In the genomic region with DNA sequence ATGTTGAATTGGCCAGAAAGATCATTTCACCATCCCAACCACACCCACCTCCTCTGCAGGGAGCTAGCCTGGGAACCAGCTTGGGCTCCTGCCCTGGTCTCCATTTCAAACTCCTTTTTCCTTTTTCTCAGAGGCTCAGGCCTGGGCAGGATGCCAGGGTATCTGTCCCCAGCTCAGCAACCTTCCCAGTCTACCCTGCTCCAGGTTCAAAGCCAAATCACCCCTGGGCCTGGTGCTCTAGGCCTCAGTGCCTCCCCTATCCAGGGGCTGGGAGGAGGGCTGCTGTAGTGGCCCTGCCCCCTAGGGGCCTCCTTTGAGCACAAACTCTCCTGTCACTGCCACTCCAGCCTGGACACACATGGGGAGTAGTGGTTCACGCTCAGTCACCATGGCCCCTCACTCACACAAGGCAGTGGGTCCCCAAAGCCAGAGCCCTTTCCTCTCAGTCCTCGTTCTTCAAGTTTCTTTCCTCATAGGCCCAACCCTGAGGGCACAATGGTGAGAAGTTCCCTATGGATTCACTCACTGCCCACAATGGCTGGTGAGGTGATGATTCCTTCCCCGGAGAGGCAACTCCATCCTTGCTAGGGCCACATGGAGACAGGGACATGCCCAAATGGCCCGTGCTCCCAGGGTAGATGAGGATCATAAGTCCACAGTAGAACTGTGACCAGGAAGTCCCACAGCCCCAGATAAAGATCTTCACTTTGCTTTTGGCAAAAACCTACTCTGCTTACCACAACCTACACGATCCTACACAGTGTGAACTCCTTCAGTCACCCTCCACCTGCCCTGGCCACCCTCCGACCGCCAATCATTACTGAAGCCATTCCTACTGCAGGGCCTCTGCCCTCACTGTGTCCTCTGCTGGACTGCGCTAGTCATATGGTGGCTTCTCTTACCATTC, we compare ENCODE assay signal across 8 cellular contexts. TPM values are rescaled to one million over a fixed set of nuclear protein-coding genes. Genes with fewer than 3 reads are reported as not detected.
DNase-seq lines count a peak whose midpoint lies in the region; ATAC-seq and TF ChIP-seq lines count a peak whose summit lies in the region.

No MANE protein-coding gene starts in this region.

- no peak overlapping the region for H3K4me2 ChIP-seq in Karpas-422 (ENCODE audit: low read depth, low read length, poor library complexity, severe bottlenecking)

- intact Hi-C loops in CD4-positive, alpha-beta memory T cell (cut with micrococcal nuclease) = loop anchor here (5.0 kb wide), 3 partner anchors 46 to 416 kb away; a partner anchor contains a TSS

- H3K9me3 Mint-ChIP-seq in CD4-positive, alpha-beta memory T cell = no peaks in the 10 kb centered on the region
- no peaks in the 10 kb centered on the region for H3K9me3 Mint-ChIP-seq in naive thymus-derived CD8-positive, alpha-beta T cell

- H3K4me1 ChIP-seq in CD4-positive, alpha-beta memory T cell (ENCODE audit: insufficient read depth, low read length) = peaks cover 41% of the 10 kb centered on the region
- peaks cover 35% of the 10 kb centered on the region for H3K4me1 ChIP-seq in Karpas-422 (ENCODE audit: low read length)

- H3K27ac ChIP-seq in CD4-positive, alpha-beta memory T cell (ENCODE audit: low read depth, low read length) = no peak overlapping the region
- no peak overlapping the region for H3K27ac ChIP-seq in Karpas-422 (ENCODE audit: low read length)

- H3K4me3 Mint-ChIP-seq in CD4-positive, alpha-beta memory T cell = peak overlapping the region in 5 of 8 donors; percentile 6 to 85 (median 50)
- peak overlapping the region; percentile 16 to 90 (median 84) for H3K4me3 Mint-ChIP-seq in naive thymus-derived CD8-positive, alpha-beta T cell

- peak overlapping the region in 5 of 7 donors; percentile 30 to 88 (median 57) for H3K27ac Mint-ChIP-seq in CD4-positive, alpha-beta memory T cell
- H3K27ac Mint-ChIP-seq in naive thymus-derived CD8-positive, alpha-beta T cell = peak overlapping the region; percentile 72 to 98 (median 85)

- H3K36me3 ChIP-seq in CD4-positive, alpha-beta memory T cell (ENCODE audit: insufficient read depth, low read length) = no peaks in the 10 kb centered on the region
- H3K36me3 ChIP-seq in Karpas-422 (ENCODE audit: insufficient read depth, low read length) = 0 out of 2 replicates have a peak, but pooled peaks cover 8% of the 10 kb centered on the region

- H3K36me3 Mint-ChIP-seq in CD4-positive, alpha-beta memory T cell = peaks cover 0 to 9% of the 10 kb centered on the region in 2 donors
- H3K36me3 Mint-ChIP-seq in naive thymus-derived CD8-positive, alpha-beta T cell = peaks cover 0 to 14% (median 1%) of the 10 kb centered on the region in 3 donors

- no peaks in the 10 kb centered on the region for H4K20me1 ChIP-seq in Karpas-422 (ENCODE audit: insufficient read depth, low read depth, low read length)

- POLR2A ChIA-PET in CD4-positive, alpha-beta memory T cell (lab: Charles Lee; ENCODE audit: partially characterized antibody) = interaction anchor here (1.3 to 6.3 kb wide), 5 partner anchors 14 to 310 kb away, joined by 3 to 87 read pairs (median 15); a partner anchor contains a TSS
- POLR2A ChIA-PET in naive thymus-derived CD8-positive, alpha-beta T cell (lab: Charles Lee) = interaction anchor here (0.5 to 12.6 kb wide), 8 partner anchors 16 to 366 kb away, joined by 3 to 328 read pairs (median 9); a partner anchor contains a TSS

- no peak for TF ChIP-seq CTCF in cardiac fibroblast (IDR thresholded peaks at IDR 0.05; ENCODE audit: low read depth, low read length)

- H3K79me2 ChIP-seq in Karpas-422 (ENCODE audit: low read length) = peaks cover 17% of the 10 kb centered on the region

- CTCF ChIA-PET in CD4-positive, alpha-beta memory T cell (lab: Charles Lee; ENCODE audit: partially characterized antibody) = interaction anchor here (1.3 to 6.7 kb wide), 10 partner anchors 12 to 331 kb away, joined by 3 to 68 read pairs (median 10); a partner anchor contains a TSS

- H3K9me2 ChIP-seq in Karpas-422 (replicated peaks; ENCODE audit: insufficient read depth, low read length) = no peaks in the 10 kb centered on the region

- no peak for ATAC-seq in naive thymus-derived CD8-positive, alpha-beta T cell
- no peak for ATAC-seq in activated CD4-positive, CD25-positive, alpha-beta regulatory T cell treated with anti-CD3 and anti-CD28 coated beads, Interleukin-2, amount 50 U/mL, for 24 hours

- H3K27me3 ChIP-seq in CD4-positive, alpha-beta memory T cell (ENCODE audit: insufficient read depth, low read length) = no peaks in the 10 kb centered on the region
- H3K27me3 ChIP-seq in Karpas-422 (ENCODE audit: low read length) = no peaks in the 10 kb centered on the region

- H2AFZ ChIP-seq in Karpas-422 (ENCODE audit: low read length) = no peak overlapping the region

- DNase-seq in CD4-positive, alpha-beta memory T cell = no peak
- DNase-seq in Karpas-422 (no peak), cardiac fibroblast (ENCODE audit: low read depth in 2 of 2) (peak; percentile 54 to 81), NCI-H1417 treated with DMSO at 0.1 percent for 48 hours (lab: John Stamatoyannopoulos, UW) (no peak), epidermal melanocyte (ENCODE audit: insufficient read length, low spot score) (no peak), cerebellum (ENCODE audit: low spot score) (no peak)
- no peak for DNase-seq in naive thymus-derived CD8-positive, alpha-beta T cell

- no peaks in the 10 kb centered on the region for H3K9me3 ChIP-seq in CD4-positive, alpha-beta memory T cell (ENCODE audit: control insufficient read depth in 1 of 2, low read length in 2 of 2)
- H3K9me3 ChIP-seq in Karpas-422 (ENCODE audit: low read length) = no peaks in the 10 kb centered on the region

- H3K4me1 Mint-ChIP-seq in CD4-positive, alpha-beta memory T cell = peaks cover 12 to 61% (median 38%) of the 10 kb centered on the region in 4 donors
- peaks cover 21 to 67% (median 54%) of the 10 kb centered on the region in 4 donors for H3K4me1 Mint-ChIP-seq in naive thymus-derived CD8-positive, alpha-beta T cell

- no peak overlapping the region for H3K4me3 ChIP-seq in CD4-positive, alpha-beta memory T cell (ENCODE audit: low read length in 2 of 2)
- H3K4me3 ChIP-seq in Karpas-422 (ENCODE audit: low read length) (no peak overlapping the region), cardiac fibroblast (replicated peaks in 1 of 2; ENCODE audit: low read depth in 2 of 2, low read length in 2 of 2) (no peak overlapping the region)

- no peaks in the 10 kb centered on the region for H3K27me3 Mint-ChIP-seq in CD4-positive, alpha-beta memory T cell
- no peaks in the 10 kb centered on the region for H3K27me3 Mint-ChIP-seq in naive thymus-derived CD8-positive, alpha-beta T cell

- 0 out of 2 replicates have a peak overlapping the region, but pooled peaks have one; percentile 17 for H3K9ac ChIP-seq in Karpas-422 (ENCODE audit: low read length)

RNA-seq across cellular contexts. Expression of a gene that starts 1.6 kb away (rescaled TPM):
- total RNA-seq in CD4-positive, alpha-beta memory T cell = 10 to 100 TPM; 35.7 to 38.1 TPM
- 10 to 100 TPM; 10.2 to 18.5 TPM for polyA plus RNA-seq in CD4-positive, alpha-beta memory T cell
- total RNA-seq in Karpas-422 (2014; rRNA removed; shearing (Covaris generic); ENCODE audit: low replicate concordance) = 23.5 and 41.6 TPM in 2 replicates
- 10 to 100 TPM; 47.0 to 47.5 TPM for total RNA-seq in naive thymus-derived CD8-positive, alpha-beta T cell
- polyA plus RNA-seq in naive thymus-derived CD8-positive, alpha-beta T cell = 10 to 100 TPM; 19.8 to 34.4 (median 22.1) TPM
- 9.0 TPM for total RNA-seq in cerebellum

RNA-seq across cellular contexts. Expression of a gene that starts 12.1 kb away (rescaled TPM):
- 1 to 10 TPM in 1 of 2 experiments, under 1 TPM in 1; 0.72 to 1.8 TPM for total RNA-seq in CD4-positive, alpha-beta memory T cell
- polyA plus RNA-seq in CD4-positive, alpha-beta memory T cell = under 1 TPM; 0.26 to 0.79 TPM
- 2.7 and 3.1 TPM in 2 replicates for total RNA-seq in Karpas-422 (2014; rRNA removed; shearing (Covaris generic); ENCODE audit: low replicate concordance)
- total RNA-seq in naive thymus-derived CD8-positive, alpha-beta T cell = 1 to 10 TPM; 1.8 to 2.0 TPM
- under 1 TPM in 2 of 3 donors, not detected in 1; 0.28 to 0.46 TPM for polyA plus RNA-seq in naive thymus-derived CD8-positive, alpha-beta T cell
- 3.5 TPM for total RNA-seq in cerebellum

RNA-seq across cellular contexts. Expression of a gene that starts 19.1 kb away (rescaled TPM):
- total RNA-seq in CD4-positive, alpha-beta memory T cell = 100 to 1,000 TPM; 125 to 127 TPM
- 10 to 100 TPM; 45.2 to 45.6 TPM for polyA plus RNA-seq in CD4-positive, alpha-beta memory T cell
- total RNA-seq in Karpas-422 (2014; rRNA removed; shearing (Covaris generic); ENCODE audit: low replicate concordance) = 21.7 and 55.7 TPM in 2 replicates
- 100 to 1,000 TPM; 102 to 110 TPM for total RNA-seq in naive thymus-derived CD8-positive, alpha-beta T cell
- 10 to 100 TPM; 29.8 to 42.8 (median 30.3) TPM for polyA plus RNA-seq in naive thymus-derived CD8-positive, alpha-beta T cell
- 18.8 TPM for total RNA-seq in cerebellum

RNA-seq across cellular contexts. Expression of a gene that starts 19.2 kb away (rescaled TPM):
- 10 to 100 TPM; 37.0 to 39.7 TPM for total RNA-seq in CD4-positive, alpha-beta memory T cell
- polyA plus RNA-seq in CD4-positive, alpha-beta memory T cell = 10 to 100 TPM; 41.0 to 43.1 TPM
- total RNA-seq in Karpas-422 (2014; rRNA removed; shearing (Covaris generic); ENCODE audit: low replicate concordance) = 21.5 and 34.4 TPM in 2 replicates
- total RNA-seq in naive thymus-derived CD8-positive, alpha-beta T cell = 10 to 100 TPM; 71.1 to 74.6 TPM
- polyA plus RNA-seq in naive thymus-derived CD8-positive, alpha-beta T cell = 10 to 100 TPM; 28.5 to 34.7 (median 34.2) TPM
- total RNA-seq in cerebellum = 11.0 TPM

RNA-seq across cellular contexts. Expression of a gene that starts 41.0 kb away (rescaled TPM):
- total RNA-seq in CD4-positive, alpha-beta memory T cell = 10 to 100 TPM; 58.1 to 62.7 TPM
- under 1 TPM in 1 of 2 donors, not detected in 1; 0.53 TPM for polyA plus RNA-seq in CD4-positive, alpha-beta memory T cell
- total RNA-seq in Karpas-422 (2014; rRNA removed; shearing (Covaris generic); ENCODE audit: low replicate concordance) = 1.0 and 32.6 TPM in 2 replicates
- total RNA-seq in naive thymus-derived CD8-positive, alpha-beta T cell = 10 to 100 TPM; 52.2 to 57.1 TPM
- polyA plus RNA-seq in naive thymus-derived CD8-positive, alpha-beta T cell = under 1 TPM in 2 of 3 donors, not detected in 1; 0.07 to 0.22 TPM
- total RNA-seq in cerebellum = 23.0 TPM

Comparison
In these comparisons a context has a peak if more than half of its experiments do, and no peak if none do; other contexts are left out.
1. DNase-seq: peak in cardiac fibroblast (2 of 2); none in CD4-positive, alpha-beta memory T cell (0 of 5), Karpas-422 (single experiment), naive thymus-derived CD8-positive, alpha-beta T cell (0 of 10), NCI-H1417 treated with DMSO at 0.1 percent for 48 hours (single experiment), epidermal melanocyte (single experiment) and cerebellum (single experiment).